ENCODE assay signal across 32 cellular contexts in the genomic region with DNA sequence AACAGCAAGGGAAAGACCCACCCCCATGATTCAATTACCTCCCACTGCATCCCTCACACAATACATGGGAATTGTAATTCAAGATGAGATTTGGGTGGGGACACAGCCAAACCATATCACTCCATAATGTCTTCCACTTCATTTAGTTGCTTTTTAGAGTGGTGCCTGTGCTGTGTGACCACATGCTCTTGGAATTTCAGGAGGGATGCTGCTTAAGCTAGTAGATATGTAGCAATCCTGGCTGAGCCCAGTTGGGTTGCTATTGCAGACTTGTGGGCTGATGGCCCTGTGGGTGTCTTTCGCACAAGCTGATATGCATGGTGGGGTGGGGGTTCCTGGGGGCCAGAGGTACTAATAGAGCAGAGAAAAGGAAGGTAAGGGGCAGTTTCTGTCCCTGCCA.
DNase-seq lines count a peak whose midpoint lies in the region; ATAC-seq, FAIRE-seq and TF ChIP-seq lines count a peak whose summit lies in the region.
"Had no signal": no experiment of that assay in that cellular context is flagged by ENCODE, and none has a peak within 500 bp of the region (broad histone marks: within the 10 kb centered on the region; RNA-seq: fewer than 3 reads in every experiment).

No MANE protein-coding gene starts in this region.

- FAIRE-seq in bronchial epithelial cell (lab: Jason Lieb, UNC): no peak
- FAIRE-seq: frontal cortex, G401.6, H54 had no signal

- no peak overlapping the region for H3K27ac Mint-ChIP-seq in natural killer cell
- H3K27ac Mint-ChIP-seq: activated naive CD4-positive, alpha-beta T cell treated with anti-CD3 and anti-CD28 coated beads, Interleukin-2, amount 50 U/mL, for 24 hours; activated T-helper 17 cell treated with anti-CD3 and anti-CD28 coated beads, Interleukin-2, amount 50 U/mL, for 72 hours; stimulated activated naive CD8-positive, alpha-beta T cell treated with anti-CD3 and anti-CD28 coated beads, Interleukin-15, Interleukin-2, amounts not matched to agents 100 ng/mL and 50 ng/mL, for 24 hours; T-cell had no signal

- no peaks in the 10 kb centered on the region for H3K36me3 ChIP-seq in bronchial epithelial cell (ENCODE audit: control insufficient read depth, insufficient read depth, low read length)
- H3K36me3 ChIP-seq: BE2C, prostate gland, SJSA1, thoracic aorta, vagina had no signal

- intact Hi-C loops in natural killer cell (cut with micrococcal nuclease): no loop called here

- TF ChIP-seq CTCF in bronchial epithelial cell (IDR thresholded peaks at IDR 0.05; ENCODE audit: insufficient read depth, low read length, severe bottlenecking) (no peak), natural killer cell (IDR thresholded peaks at IDR 0.05) (no peak)

- no peaks in the 10 kb centered on the region for H3K27me3 ChIP-seq in bronchial epithelial cell (ENCODE audit: control insufficient read depth, insufficient read depth, low read length)
- H3K27me3 ChIP-seq: hepatocyte, SJSA1, vagina had no signal

- H3K27me3 Mint-ChIP-seq in natural killer cell (ENCODE audit: low read depth in 2 of 2): no peaks in the 10 kb centered on the region
- H3K27me3 Mint-ChIP-seq: activated naive CD4-positive, alpha-beta T cell treated with anti-CD3 and anti-CD28 coated beads, Interleukin-2, amount 50 U/mL, for 24 hours; activated T-helper 17 cell treated with anti-CD3 and anti-CD28 coated beads, Interleukin-2, amount 50 U/mL, for 72 hours; CD8-positive, alpha-beta memory T cell; stimulated activated naive CD8-positive, alpha-beta T cell treated with anti-CD3 and anti-CD28 coated beads, Interleukin-15, Interleukin-2, amounts not matched to agents 100 ng/mL and 50 ng/mL, for 24 hours; T-cell had no signal

- H3K9me3 Mint-ChIP-seq in natural killer cell: peaks cover 3 to 5% of the 10 kb centered on the region in 2 donors
- H3K9me3 Mint-ChIP-seq: activated naive CD4-positive, alpha-beta T cell treated with anti-CD3 and anti-CD28 coated beads, Interleukin-2, amount 50 U/mL, for 24 hours had no signal

- H3K36me3 Mint-ChIP-seq in natural killer cell: peaks cover 13% of the 10 kb centered on the region
- H3K36me3 Mint-ChIP-seq: activated naive CD4-positive, alpha-beta T cell treated with anti-CD3 and anti-CD28 coated beads, Interleukin-2, amount 50 U/mL, for 24 hours; CD8-positive, alpha-beta memory T cell had no signal

- no peak overlapping the region for H3K4me3 ChIP-seq in bronchial epithelial cell (ENCODE audit: low read depth, low read length)
- H3K4me3 ChIP-seq: hepatocyte, prostate gland, SJSA1, thoracic aorta, vagina had no signal

- DNase-seq in AG08395 (ENCODE audit: low spot score): peak; percentile 30
- peak; percentile 12 for DNase-seq in HS-27A (ENCODE audit: low read depth)
- DNase-seq in bronchial epithelial cell (ENCODE audit: low read depth): peak; percentile 18
- DNase-seq in iris pigment epithelial cell (ENCODE audit: low read depth): peak; percentile 19
- DNase-seq in NCI-H128 (lab: John Stamatoyannopoulos, UW; ENCODE audit: unreplicated experiment): no peak
- no peak for DNase-seq in SHP77 (lab: John Stamatoyannopoulos, UW)
- no peak for DNase-seq in natural killer cell
- DNase-seq in NCI-H2029 (lab: John Stamatoyannopoulos, UW): no peak
- DNase-seq: activated CD4-positive, alpha-beta T cell treated with anti-CD3 and anti-CD28 coated beads, Interleukin-2, amount 50 U/mL, for 48 hours; activated CD8-positive, alpha-beta memory T cell treated with anti-CD3 and anti-CD28 coated beads, Interleukin-2, amount 50 U/mL, for 48 hours; anterior cingulate cortex; BE2C; CD8-positive, alpha-beta memory T cell; effector CD4-positive, alpha-beta T cell; left colon; mammary epithelial cell; NCI-H1105; NCI-H2081; NCI-H2227 treated with DMSO at 0.1 percent for 48 hours; stimulated activated CD4-positive, alpha-beta T cell treated with anti-CD3 and anti-CD28 coated beads, Interleukin-15, amount 100 ng/mL, for 24 hours; T-cell had no signal

- no peak overlapping the region for H3K4me3 Mint-ChIP-seq in natural killer cell
- H3K4me3 Mint-ChIP-seq: activated naive CD4-positive, alpha-beta T cell treated with anti-CD3 and anti-CD28 coated beads, Interleukin-2, amount 50 U/mL, for 24 hours; activated T-helper 17 cell treated with anti-CD3 and anti-CD28 coated beads, Interleukin-2, amount 50 U/mL, for 72 hours; CD8-positive, alpha-beta memory T cell; stimulated activated naive CD8-positive, alpha-beta T cell treated with anti-CD3 and anti-CD28 coated beads, Interleukin-15, Interleukin-2, amounts not matched to agents 100 ng/mL and 50 ng/mL, for 24 hours; T-cell had no signal

- peaks cover 30 to 40% of the 10 kb centered on the region in 2 donors for H3K4me1 Mint-ChIP-seq in natural killer cell
- H3K4me1 Mint-ChIP-seq: activated naive CD4-positive, alpha-beta T cell treated with anti-CD3 and anti-CD28 coated beads, Interleukin-2, amount 50 U/mL, for 24 hours; activated T-helper 17 cell treated with anti-CD3 and anti-CD28 coated beads, Interleukin-2, amount 50 U/mL, for 72 hours; T-cell had no signal

- no peak for ATAC-seq in natural killer cell
- ATAC-seq: activated T-helper 17 cell treated with anti-CD3 and anti-CD28 coated beads, Interleukin-2, amount 50 U/mL, for 72 hours; left colon; T-cell had no signal

Comparison
In these comparisons a context has a peak if more than half of its experiments do, and no peak if none do; other contexts are left out.
1. DNase-seq: peak in AG08395 (single experiment), HS-27A (single experiment), bronchial epithelial cell (single experiment) and iris pigment epithelial cell (single experiment); none in NCI-H128 (single experiment), SHP77 (0 of 2), natural killer cell (single experiment) and NCI-H2029 (single experiment).